25 cellular contexts compared by ENCODE assay signal in genomic region chrX:148872881-148873280, GRCh38.
"Had no signal": no experiment of that assay in that cellular context is flagged by ENCODE, and none has a peak within 500 bp of the region (broad histone marks: within the 10 kb centered on the region; RNA-seq: fewer than 3 reads in every experiment).

No MANE protein-coding gene starts in this region.

- H3K27me3 ChIP-seq: esophagus muscularis mucosa, foreskin keratinocyte, gastroesophageal sphincter, heart right ventricle had no signal

- H3K27ac ChIP-seq: coronary artery, dorsolateral prefrontal cortex, esophagus muscularis mucosa, foreskin keratinocyte, gastroesophageal sphincter, heart right ventricle, left ventricle myocardium inferior, lower lobe of right lung had no signal

- H3K9me3 ChIP-seq: esophagus muscularis mucosa, gastroesophageal sphincter, heart right ventricle, left ventricle myocardium inferior, lower lobe of right lung, mucosa of descending colon had no signal

- H3K4me1 Mint-ChIP-seq: immature natural killer cell had no signal

- FAIRE-seq: endothelial cell of umbilical vein, frontal cortex, kidney had no signal

- H3K27me3 Mint-ChIP-seq: naive thymus-derived CD4-positive, alpha-beta T cell had no signal

- H3K4me3 Mint-ChIP-seq: immature natural killer cell; mesothelial cell of epicardium; naive thymus-derived CD4-positive, alpha-beta T cell had no signal

- H3K4me1 ChIP-seq: esophagus muscularis mucosa, gastroesophageal sphincter, heart right ventricle, left ventricle myocardium inferior, lower lobe of right lung had no signal

- H3K36me3 ChIP-seq: esophagus muscularis mucosa, gastroesophageal sphincter, heart right ventricle, left ventricle myocardium inferior, lower lobe of right lung had no signal

- H3K36me3 Mint-ChIP-seq: immature natural killer cell, mesothelial cell of epicardium had no signal

- H3K27ac Mint-ChIP-seq: immature natural killer cell; mesothelial cell of epicardium; naive thymus-derived CD4-positive, alpha-beta T cell had no signal

- H3K4me3 ChIP-seq: coronary artery, dorsolateral prefrontal cortex, esophagus muscularis mucosa, gastroesophageal sphincter, heart right ventricle, left ventricle myocardium inferior, lower lobe of right lung, mucosa of descending colon had no signal

- DNase-seq: dermis blood vessel endothelial cell; dorsolateral prefrontal cortex; effector CD4-positive, alpha-beta T cell; effector memory CD4-positive, alpha-beta T cell; foreskin keratinocyte; glutamatergic neuron; head of caudate nucleus; heart right ventricle; hypothalamus; immature natural killer cell; islet precursor cell; kidney; kidney glomerular epithelial cell; left colon; left ventricle myocardium inferior; lower lobe of right lung; mesenchymal stem cell; mucosa of descending colon; naive thymus-derived CD4-positive, alpha-beta T cell had no signal
